ENCODE assay signal across 11 cellular contexts in the genomic region with DNA sequence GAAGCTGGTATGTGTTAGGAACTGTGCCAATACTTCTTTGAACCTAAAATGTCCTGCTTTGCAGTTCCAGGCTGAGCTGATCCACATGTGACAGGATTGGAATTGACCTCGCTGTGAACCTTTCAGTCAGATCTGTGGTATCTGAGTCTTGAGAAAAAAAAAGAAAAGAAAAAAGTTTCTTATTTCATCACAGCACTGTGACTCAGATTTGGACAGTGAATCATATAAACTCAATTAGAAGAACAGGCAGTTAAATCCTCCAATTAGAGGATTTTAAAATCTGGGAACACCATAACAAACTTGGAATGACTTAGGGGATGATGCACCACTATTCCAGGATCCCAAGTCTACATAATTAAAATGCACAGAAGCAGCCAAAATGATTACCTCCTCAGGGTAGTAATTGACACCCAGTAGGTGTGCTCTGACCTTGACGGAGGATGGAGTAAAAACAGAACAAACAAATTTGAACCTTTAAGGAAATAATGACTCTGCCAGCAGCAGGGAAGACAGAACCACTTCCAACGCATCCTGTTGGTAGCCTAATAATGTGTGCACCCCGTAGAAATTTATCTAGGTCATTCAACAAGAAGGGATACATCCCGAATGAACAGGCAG. TPM values are rescaled to one million over a fixed set of nuclear protein-coding genes. Genes with fewer than 3 reads are reported as not detected.
DNase-seq lines count a peak whose midpoint lies in the region; ATAC-seq and TF ChIP-seq lines count a peak whose summit lies in the region.
"Had no signal": no experiment of that assay in that cellular context is flagged by ENCODE, and none has a peak within 500 bp of the region (broad histone marks: within the 10 kb centered on the region; RNA-seq: fewer than 3 reads in every experiment).

No MANE protein-coding gene starts in this region.

- H3K36me3 ChIP-seq in fibroblast of lung (ENCODE audit: control insufficient read depth, insufficient read depth, low read length) (no peaks in the 10 kb centered on the region), thyroid gland (no peaks in the 10 kb centered on the region)

- TF ChIP-seq CTCF in fibroblast of lung (conservative IDR thresholded peaks at IDR 0.05 in 1 of 2, IDR thresholded peaks at IDR 0.05 in 1 of 2; ENCODE audit: low read depth in 1 of 2, low read length in 2 of 2) (no peak), thyroid gland (IDR thresholded peaks at IDR 0.05) (no peak)

- no peak for TF ChIP-seq POLR2A in thyroid gland (IDR thresholded peaks at IDR 0.05)

- H3K4me2 ChIP-seq in fibroblast of lung (ENCODE audit: extremely low read depth, insufficient read depth, low read length), result no peak overlapping the region

- 57 to 68% methylated on average over 5 of the region's 5 CpGs for WGBS in thyroid gland, 2 donors

- H4K20me1 ChIP-seq in fibroblast of lung (ENCODE audit: control insufficient read depth, extremely low read depth, insufficient read depth, low read length), result no peaks in the 10 kb centered on the region

- H3K9ac ChIP-seq in fibroblast of lung (ENCODE audit: insufficient read depth, low read length), result no peak overlapping the region

- ATAC-seq in HG03457 (IDR thresholded peaks at IDR 0.05; ENCODE audit: unreplicated experiment) (no peak), GM21723 (IDR thresholded peaks at IDR 0.05; ENCODE audit: unreplicated experiment) (no peak), HG02678 (IDR thresholded peaks at IDR 0.05; ENCODE audit: unreplicated experiment) (no peak)

- no peaks in the 10 kb centered on the region for H3K79me2 ChIP-seq in fibroblast of lung (ENCODE audit: control insufficient read depth, insufficient read depth, low read length)

- peak overlapping the region; percentile 69 for H3K27ac ChIP-seq in fibroblast of lung (ENCODE audit: insufficient read depth, low read length)
- no peak overlapping the region for H3K27ac ChIP-seq in thyroid gland
- H3K27ac ChIP-seq: HL-60, SK-N-MC had no signal

- H3K4me3 ChIP-seq in fibroblast of lung (replicated peaks in 1 of 4; ENCODE audit: control extremely low read depth in 1 of 4, insufficient read depth in 1 of 4, low read depth in 3 of 4, low read length in 4 of 4) (no peak overlapping the region), skeletal muscle cell (ENCODE audit: low read depth, low read length) (no peak overlapping the region), thyroid gland (replicated peaks in 1 of 3) (no peak overlapping the region)
- H3K4me3 ChIP-seq: SK-N-MC had no signal

- intact Hi-C loops in thyroid gland (cut with DNase I), result no loop called here

- no peaks in the 10 kb centered on the region for H3K9me3 ChIP-seq in fibroblast of lung (ENCODE audit: control insufficient read depth, insufficient read depth, low read depth, low read length)
- no peaks in the 10 kb centered on the region for H3K9me3 ChIP-seq in thyroid gland

- DNase-seq in HCEC 1CT (peak; percentile 94), RPMI7951 (ENCODE audit: low read depth) (peak; percentile 92), fibroblast of lung (ENCODE audit: low read depth in 2 of 2) (peak; percentile 96 to 97), skeletal muscle cell (ENCODE audit: low read depth) (peak; percentile 66), thyroid gland (no peak)
- DNase-seq: activated naive CD8-positive, alpha-beta T cell treated with anti-CD3 and anti-CD28 coated beads for 36 hours had no signal

- H3K27me3 ChIP-seq in fibroblast of lung (ENCODE audit: control insufficient read depth, insufficient read depth, low read length) (no peaks in the 10 kb centered on the region), thyroid gland (no peaks in the 10 kb centered on the region)

- no peak overlapping the region for H2AFZ ChIP-seq in fibroblast of lung (ENCODE audit: low read length)

- peaks cover 19% of the 10 kb centered on the region for H3K4me1 ChIP-seq in fibroblast of lung (ENCODE audit: control insufficient read depth, extremely low read depth, insufficient read depth, low read length)
- no peaks in the 10 kb centered on the region for H3K4me1 ChIP-seq in thyroid gland

RNA-seq across cellular contexts. Expression of gene RAI14, which starts 57.8 kb away (rescaled TPM):
- 31.3 and 36.8 TPM in 2 replicates for total RNA-seq in RPMI7951 (2014; rRNA removed; shearing (Covaris generic))
- 82.7 and 125 TPM in 2 replicates for total RNA-seq in fibroblast of lung
- 98.7 and 128 TPM in 2 replicates for polyA plus RNA-seq in fibroblast of lung
- polyA plus RNA-seq in fibroblast of lung (2012), result 98.4 and 101 TPM in 2 replicates
- 542 and 706 TPM in 2 replicates for polyA minus RNA-seq in fibroblast of lung (ENCODE audit: low replicate concordance)
- 10 to 100 TPM; 16.9 to 23.5 (median 20.8) TPM for total RNA-seq in thyroid gland

Comparison
In these comparisons a context has a peak if more than half of its experiments do, and no peak if none do; other contexts are left out.
1. DNase-seq: peak in HCEC 1CT (single experiment), RPMI7951 (single experiment), fibroblast of lung (2 of 2) and skeletal muscle cell (single experiment); none in thyroid gland (0 of 2).